Comparison of ENCODE assay signal across 1 cellular context in the genomic region with DNA sequence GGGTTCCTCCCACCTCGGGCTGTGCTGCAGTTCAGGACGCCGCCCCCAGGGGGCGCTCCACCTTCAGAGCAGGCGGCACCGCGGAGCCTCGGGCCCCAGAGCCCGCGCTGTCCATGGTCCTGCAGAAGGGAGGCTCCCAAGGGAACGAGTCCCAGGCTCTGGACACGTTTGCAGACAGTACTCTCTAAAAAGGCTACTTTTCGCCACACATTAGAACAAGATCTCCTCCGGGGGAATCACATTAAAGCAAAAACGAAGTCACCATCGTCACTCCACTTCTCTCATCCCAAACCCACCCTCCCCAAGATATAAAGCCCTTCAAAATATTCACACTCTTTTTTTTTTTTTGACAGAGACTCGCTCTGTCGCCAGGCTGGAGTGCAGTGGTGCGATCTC.
TF ChIP-seq lines count a peak whose summit lies in the region.

No MANE protein-coding gene starts in this region.

TF ChIP-seq in HepG2, 621 proteins besides CTCF, POLR2A, EP300 and RAD21 (continued from another document):
- TF ChIP-seq, protein P1, sequence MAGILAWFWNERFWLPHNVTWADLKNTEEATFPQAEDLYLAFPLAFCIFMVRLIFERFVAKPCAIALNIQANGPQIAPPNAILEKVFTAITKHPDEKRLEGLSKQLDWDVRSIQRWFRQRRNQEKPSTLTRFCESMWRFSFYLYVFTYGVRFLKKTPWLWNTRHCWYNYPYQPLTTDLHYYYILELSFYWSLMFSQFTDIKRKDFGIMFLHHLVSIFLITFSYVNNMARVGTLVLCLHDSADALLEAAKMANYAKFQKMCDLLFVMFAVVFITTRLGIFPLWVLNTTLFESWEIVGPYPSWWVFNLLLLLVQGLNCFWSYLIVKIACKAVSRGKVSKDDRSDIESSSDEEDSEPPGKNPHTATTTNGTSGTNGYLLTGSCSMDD (CRISPR knock-in tag; IDR thresholded peaks at IDR 0.05), result peak; percentile 87; the same call in 1 of the 2 replicates
- TF ChIP-seq SIN3A (IDR thresholded peaks at IDR 0.05; ENCODE audit: borderline replicate concordance, low read depth, low read length), result peak; percentile 76; the same call in 1 of the 2 replicates
- TF ChIP-seq, protein P2, sequence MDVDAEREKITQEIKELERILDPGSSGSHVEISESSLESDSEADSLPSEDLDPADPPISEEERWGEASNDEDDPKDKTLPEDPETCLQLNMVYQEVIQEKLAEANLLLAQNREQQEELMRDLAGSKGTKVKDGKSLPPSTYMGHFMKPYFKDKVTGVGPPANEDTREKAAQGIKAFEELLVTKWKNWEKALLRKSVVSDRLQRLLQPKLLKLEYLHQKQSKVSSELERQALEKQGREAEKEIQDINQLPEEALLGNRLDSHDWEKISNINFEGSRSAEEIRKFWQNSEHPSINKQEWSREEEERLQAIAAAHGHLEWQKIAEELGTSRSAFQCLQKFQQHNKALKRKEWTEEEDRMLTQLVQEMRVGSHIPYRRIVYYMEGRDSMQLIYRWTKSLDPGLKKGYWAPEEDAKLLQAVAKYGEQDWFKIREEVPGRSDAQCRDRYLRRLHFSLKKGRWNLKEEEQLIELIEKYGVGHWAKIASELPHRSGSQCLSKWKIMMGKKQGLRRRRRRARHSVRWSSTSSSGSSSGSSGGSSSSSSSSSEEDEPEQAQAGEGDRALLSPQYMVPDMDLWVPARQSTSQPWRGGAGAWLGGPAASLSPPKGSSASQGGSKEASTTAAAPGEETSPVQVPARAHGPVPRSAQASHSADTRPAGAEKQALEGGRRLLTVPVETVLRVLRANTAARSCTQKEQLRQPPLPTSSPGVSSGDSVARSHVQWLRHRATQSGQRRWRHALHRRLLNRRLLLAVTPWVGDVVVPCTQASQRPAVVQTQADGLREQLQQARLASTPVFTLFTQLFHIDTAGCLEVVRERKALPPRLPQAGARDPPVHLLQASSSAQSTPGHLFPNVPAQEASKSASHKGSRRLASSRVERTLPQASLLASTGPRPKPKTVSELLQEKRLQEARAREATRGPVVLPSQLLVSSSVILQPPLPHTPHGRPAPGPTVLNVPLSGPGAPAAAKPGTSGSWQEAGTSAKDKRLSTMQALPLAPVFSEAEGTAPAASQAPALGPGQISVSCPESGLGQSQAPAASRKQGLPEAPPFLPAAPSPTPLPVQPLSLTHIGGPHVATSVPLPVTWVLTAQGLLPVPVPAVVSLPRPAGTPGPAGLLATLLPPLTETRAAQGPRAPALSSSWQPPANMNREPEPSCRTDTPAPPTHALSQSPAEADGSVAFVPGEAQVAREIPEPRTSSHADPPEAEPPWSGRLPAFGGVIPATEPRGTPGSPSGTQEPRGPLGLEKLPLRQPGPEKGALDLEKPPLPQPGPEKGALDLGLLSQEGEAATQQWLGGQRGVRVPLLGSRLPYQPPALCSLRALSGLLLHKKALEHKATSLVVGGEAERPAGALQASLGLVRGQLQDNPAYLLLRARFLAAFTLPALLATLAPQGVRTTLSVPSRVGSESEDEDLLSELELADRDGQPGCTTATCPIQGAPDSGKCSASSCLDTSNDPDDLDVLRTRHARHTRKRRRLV (CRISPR knock-in tag; IDR thresholded peaks at IDR 0.05), result peak; percentile 84; the same call in 1 of the 2 replicates
- TF ChIP-seq ZNF207 (IDR thresholded peaks at IDR 0.05; ENCODE audit: borderline replicate concordance), result no peak
- no peak for TF ChIP-seq ZNF24 (IDR thresholded peaks at IDR 0.05)
- peak; percentile 100 for TF ChIP-seq TSC22D2 (CRISPR knock-in tag; IDR thresholded peaks at IDR 0.05; ENCODE audit: borderline replicate concordance)
- TF ChIP-seq NFYC (CRISPR knock-in tag; IDR thresholded peaks at IDR 0.05), result peak; percentile 48
- TF ChIP-seq ZC3H13 (CRISPR knock-in tag; IDR thresholded peaks at IDR 0.05), result peak; percentile 72; the same call in 1 of the 2 replicates
- TF ChIP-seq, protein P3, sequence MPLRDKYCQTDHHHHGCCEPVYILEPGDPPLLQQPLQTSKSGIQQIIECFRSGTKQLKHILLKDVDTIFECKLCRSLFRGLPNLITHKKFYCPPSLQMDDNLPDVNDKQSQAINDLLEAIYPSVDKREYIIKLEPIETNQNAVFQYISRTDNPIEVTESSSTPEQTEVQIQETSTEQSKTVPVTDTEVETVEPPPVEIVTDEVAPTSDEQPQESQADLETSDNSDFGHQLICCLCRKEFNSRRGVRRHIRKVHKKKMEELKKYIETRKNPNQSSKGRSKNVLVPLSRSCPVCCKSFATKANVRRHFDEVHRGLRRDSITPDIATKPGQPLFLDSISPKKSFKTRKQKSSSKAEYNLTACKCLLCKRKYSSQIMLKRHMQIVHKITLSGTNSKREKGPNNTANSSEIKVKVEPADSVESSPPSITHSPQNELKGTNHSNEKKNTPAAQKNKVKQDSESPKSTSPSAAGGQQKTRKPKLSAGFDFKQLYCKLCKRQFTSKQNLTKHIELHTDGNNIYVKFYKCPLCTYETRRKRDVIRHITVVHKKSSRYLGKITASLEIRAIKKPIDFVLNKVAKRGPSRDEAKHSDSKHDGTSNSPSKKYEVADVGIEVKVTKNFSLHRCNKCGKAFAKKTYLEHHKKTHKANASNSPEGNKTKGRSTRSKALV (CRISPR knock-in tag; IDR thresholded peaks at IDR 0.05), result peak; percentile 90
